15 cellular contexts compared by ENCODE assay signal in genomic region chr6:90469906-90470305, GRCh38.
"Had no signal": no experiment of that assay in that cellular context is flagged by ENCODE, and none has a peak within 500 bp of the region (broad histone marks: within the 10 kb centered on the region; RNA-seq: fewer than 3 reads in every experiment).

No MANE protein-coding gene starts in this region.

- H3K27ac ChIP-seq: spleen had no signal

- H3K27me3 Mint-ChIP-seq: activated naive CD8-positive, alpha-beta T cell treated with anti-CD3 and anti-CD28 coated beads, Interleukin-2, amount 10 ng/mL, durations not matched to agents 7 days and 5 days; effector memory CD8-positive, alpha-beta T cell; stimulated activated naive B cell treated with anti-CD40 and anti-IgM and Interleukin-4, amounts not matched to agents 10 μg/mL and 1 μg/mL and 100 μg/mL, for 72 hours had no signal

- H3K27me3 ChIP-seq: spleen, upper lobe of left lung had no signal

- H3K27ac Mint-ChIP-seq: activated CD4-positive, alpha-beta memory T cell treated with anti-CD3 and anti-CD28 coated beads for 36 hours; activated naive CD8-positive, alpha-beta T cell treated with anti-CD3 and anti-CD28 coated beads, Interleukin-2, amount 10 ng/mL, durations not matched to agents 7 days and 5 days; effector memory CD8-positive, alpha-beta T cell; stimulated activated naive B cell treated with anti-CD40 and anti-IgM and Interleukin-4, amounts not matched to agents 10 μg/mL and 1 μg/mL and 100 μg/mL, for 72 hours had no signal

- H3K9me3 Mint-ChIP-seq: activated CD4-positive, alpha-beta memory T cell treated with anti-CD3 and anti-CD28 coated beads for 36 hours; activated naive CD8-positive, alpha-beta T cell treated with anti-CD3 and anti-CD28 coated beads, Interleukin-2, amount 10 ng/mL, durations not matched to agents 7 days and 5 days; effector memory CD8-positive, alpha-beta T cell; neural crest cell; stimulated activated naive B cell treated with anti-CD40 and anti-IgM and Interleukin-4, amounts not matched to agents 10 μg/mL and 1 μg/mL and 100 μg/mL, for 72 hours had no signal

- H3K9me3 ChIP-seq: spleen, upper lobe of left lung had no signal

- H3K4me3 ChIP-seq: spleen, upper lobe of left lung had no signal

- DNase-seq: activated CD4-positive, alpha-beta memory T cell treated with anti-CD3 and anti-CD28 coated beads for 36 hours; activated CD4-positive, alpha-beta T cell treated with anti-CD3 and anti-CD28 coated beads for 1 hour; activated naive CD8-positive, alpha-beta T cell treated with anti-CD3 and anti-CD28 coated beads, Interleukin-2, amount 10 ng/mL, durations not matched to agents 7 days and 5 days; activated T-cell treated with anti-CD3 and anti-CD28 coated beads, Interleukin-2, amount 50 U/mL, for 48 hours; central memory CD4-positive, alpha-beta T cell; effector memory CD8-positive, alpha-beta T cell; foreskin melanocyte; islet precursor cell; retina; spleen; stimulated activated CD4-positive, alpha-beta T cell treated with anti-CD3 and anti-CD28 coated beads, Interleukin-1b, Interleukin-23, amount 100 ng/mL, for 48 hours; stimulated activated naive B cell treated with anti-CD40 and anti-IgM and Interleukin-4, amounts not matched to agents 10 μg/mL and 1 μg/mL and 100 μg/mL, for 72 hours; T1000; upper lobe of left lung had no signal

- H3K36me3 ChIP-seq: spleen, upper lobe of left lung had no signal

- H3K4me3 Mint-ChIP-seq: activated CD4-positive, alpha-beta memory T cell treated with anti-CD3 and anti-CD28 coated beads for 36 hours; activated naive CD8-positive, alpha-beta T cell treated with anti-CD3 and anti-CD28 coated beads, Interleukin-2, amount 10 ng/mL, durations not matched to agents 7 days and 5 days; effector memory CD8-positive, alpha-beta T cell; neural crest cell; stimulated activated naive B cell treated with anti-CD40 and anti-IgM and Interleukin-4, amounts not matched to agents 10 μg/mL and 1 μg/mL and 100 μg/mL, for 72 hours had no signal

- H3K36me3 Mint-ChIP-seq: activated CD4-positive, alpha-beta memory T cell treated with anti-CD3 and anti-CD28 coated beads for 36 hours; activated naive CD8-positive, alpha-beta T cell treated with anti-CD3 and anti-CD28 coated beads, Interleukin-2, amount 10 ng/mL, durations not matched to agents 7 days and 5 days; stimulated activated naive B cell treated with anti-CD40 and anti-IgM and Interleukin-4, amounts not matched to agents 10 μg/mL and 1 μg/mL and 100 μg/mL, for 72 hours had no signal

- ATAC-seq: effector memory CD8-positive, alpha-beta T cell; stimulated activated naive B cell treated with anti-CD40 and anti-IgM and Interleukin-4, amounts not matched to agents 10 μg/mL and 1 μg/mL and 100 μg/mL, for 72 hours had no signal

- H3K4me1 ChIP-seq: upper lobe of left lung had no signal
